In genomic region chr17:948284-948852, GRCh38 we compare ENCODE assay signal across 15 cellular contexts. TPM values are rescaled to one million over a fixed set of nuclear protein-coding genes. Genes with fewer than 3 reads are reported as not detected.
A peak's percentile ranks its signal among the peaks of the same experiment; 100 is the strongest.
DNase-seq lines count a peak whose midpoint lies in the region; ATAC-seq and TF ChIP-seq lines count a peak whose summit lies in the region.
"Had no signal": no experiment of that assay in that cellular context is flagged by ENCODE, and none has a peak within 500 bp of the region (broad histone marks: within the 10 kb centered on the region; RNA-seq: fewer than 3 reads in every experiment).

No MANE protein-coding gene starts in this region.

- TF ChIP-seq CTCF in osteocyte (IDR thresholded peaks at IDR 0.05) (no peak), endothelial cell (IDR thresholded peaks at IDR 0.05; ENCODE audit: unreplicated experiment) (no peak)

- H3K4me3 Mint-ChIP-seq in osteocyte (ENCODE audit: unreplicated experiment) (peak overlapping the region; percentile 4), endothelial cell (ENCODE audit: unreplicated experiment) (no peak overlapping the region)
- H3K4me3 Mint-ChIP-seq: activated CD8-positive, alpha-beta memory T cell treated with anti-CD3 and anti-CD28 coated beads, Interleukin-2, amount 10 ng/mL, durations not matched to agents 7 days and 5 days; activated naive CD4-positive, alpha-beta T cell treated with anti-CD3 and anti-CD28 coated beads, Interleukin-2, amount 10 ng/mL, durations not matched to agents 7 days and 5 days; CD14-positive monocyte; naive thymus-derived CD4-positive, alpha-beta T cell had no signal

- ATAC-seq in activated naive CD4-positive, alpha-beta T cell treated with anti-CD3 and anti-CD28 coated beads, Interleukin-2, amount 50 U/mL, for 72 hours = no peak
- ATAC-seq: activated CD8-positive, alpha-beta memory T cell treated with anti-CD3 and anti-CD28 coated beads, Interleukin-2, amount 10 ng/mL, durations not matched to agents 7 days and 5 days; HCT116; naive thymus-derived CD4-positive, alpha-beta T cell had no signal

- H3K27ac Mint-ChIP-seq in osteocyte (ENCODE audit: unreplicated experiment) (peak overlapping the region; percentile 91), endothelial cell (ENCODE audit: unreplicated experiment) (no peak overlapping the region)
- H3K27ac Mint-ChIP-seq in activated naive CD4-positive, alpha-beta T cell treated with anti-CD3 and anti-CD28 coated beads, Interleukin-2, amount 50 U/mL, for 72 hours = no peak overlapping the region
- H3K27ac Mint-ChIP-seq: activated CD8-positive, alpha-beta memory T cell treated with anti-CD3 and anti-CD28 coated beads, Interleukin-2, amount 10 ng/mL, durations not matched to agents 7 days and 5 days; activated naive CD4-positive, alpha-beta T cell treated with anti-CD3 and anti-CD28 coated beads, Interleukin-2, amount 10 ng/mL, durations not matched to agents 7 days and 5 days; CD14-positive monocyte; naive thymus-derived CD4-positive, alpha-beta T cell had no signal

- H3K36me3 Mint-ChIP-seq in osteocyte (ENCODE audit: unreplicated experiment) (peaks cover 7% of the 10 kb centered on the region), endothelial cell (ENCODE audit: low read depth, unreplicated experiment) (no peaks in the 10 kb centered on the region)
- no peaks in the 10 kb centered on the region for H3K36me3 Mint-ChIP-seq in activated naive CD4-positive, alpha-beta T cell treated with anti-CD3 and anti-CD28 coated beads, Interleukin-2, amount 50 U/mL, for 72 hours
- H3K36me3 Mint-ChIP-seq: activated CD8-positive, alpha-beta memory T cell treated with anti-CD3 and anti-CD28 coated beads, Interleukin-2, amount 10 ng/mL, durations not matched to agents 7 days and 5 days; activated naive CD4-positive, alpha-beta T cell treated with anti-CD3 and anti-CD28 coated beads, Interleukin-2, amount 10 ng/mL, durations not matched to agents 7 days and 5 days; CD14-positive monocyte; naive thymus-derived CD4-positive, alpha-beta T cell had no signal

- H3K4me1 Mint-ChIP-seq in osteocyte (ENCODE audit: unreplicated experiment) (peaks cover 46% of the 10 kb centered on the region), endothelial cell (ENCODE audit: unreplicated experiment) (peaks cover 16% of the 10 kb centered on the region)
- H3K4me1 Mint-ChIP-seq: activated naive CD4-positive, alpha-beta T cell treated with anti-CD3 and anti-CD28 coated beads, Interleukin-2, amount 10 ng/mL, durations not matched to agents 7 days and 5 days had no signal

- H3K9me3 Mint-ChIP-seq in osteocyte (ENCODE audit: unreplicated experiment) (no peaks in the 10 kb centered on the region), endothelial cell (ENCODE audit: unreplicated experiment) (no peaks in the 10 kb centered on the region)
- no peaks in the 10 kb centered on the region for H3K9me3 Mint-ChIP-seq in activated naive CD4-positive, alpha-beta T cell treated with anti-CD3 and anti-CD28 coated beads, Interleukin-2, amount 50 U/mL, for 72 hours
- H3K9me3 Mint-ChIP-seq: activated naive CD4-positive, alpha-beta T cell treated with anti-CD3 and anti-CD28 coated beads, Interleukin-2, amount 10 ng/mL, durations not matched to agents 7 days and 5 days; naive thymus-derived CD4-positive, alpha-beta T cell had no signal

- no peak overlapping the region for H3K4me3 ChIP-seq in MG63

- H3K36me3 ChIP-seq in MG63 = peaks cover 3% of the 10 kb centered on the region

- no peaks in the 10 kb centered on the region for H3K27me3 Mint-ChIP-seq in osteocyte (ENCODE audit: unreplicated experiment)
- peaks cover 1% of the 10 kb centered on the region for H3K27me3 Mint-ChIP-seq in endothelial cell (ENCODE audit: unreplicated experiment)

- no peak for TF ChIP-seq POLR2A in erythroblast (IDR thresholded peaks at IDR 0.05; ENCODE audit: low read length)

- DNase-seq in D341Med (ENCODE audit: low spot score) = peak; percentile 54
- DNase-seq in MG63 = peak; percentile 50
- DNase-seq in fibroblast of gingiva (ENCODE audit: low read depth) = peak; percentile 50
- peak; percentile 89 for DNase-seq in osteocyte (ENCODE audit: extremely low spot score, unreplicated experiment)
- DNase-seq in activated naive CD4-positive, alpha-beta T cell treated with anti-CD3 and anti-CD28 coated beads, Interleukin-2, amount 50 U/mL, for 72 hours (ENCODE audit: low spot score in 2 of 2) = no peak
- DNase-seq in stimulated activated naive CD4-positive, alpha-beta T cell treated with Interleukin-2 at 50 U/mL for 16 hours (lab: John Stamatoyannopoulos, UW) = no peak
- no peak for DNase-seq in endothelial cell (ENCODE audit: low spot score)
- DNase-seq in erythroblast (lab: John Stamatoyannopoulos, UW) = no peak
- DNase-seq: activated CD8-positive, alpha-beta memory T cell treated with anti-CD3 and anti-CD28 coated beads, Interleukin-2, amount 10 ng/mL, durations not matched to agents 7 days and 5 days; activated naive CD4-positive, alpha-beta T cell treated with anti-CD3 and anti-CD28 coated beads, Interleukin-2, amount 10 ng/mL, durations not matched to agents 7 days and 5 days; naive thymus-derived CD4-positive, alpha-beta T cell; NCI-H1105 treated with DMSO at 0.1 percent for 48 hours; small intestine had no signal

- H3K9me3 ChIP-seq in MG63 = no peaks in the 10 kb centered on the region

- no peaks in the 10 kb centered on the region for H3K27me3 ChIP-seq in MG63

RNA-seq across cellular contexts. Expression of gene NXN, which starts 31.2 kb away (rescaled TPM):
- total RNA-seq in MG63 (2014; rRNA removed; shearing (Covaris generic); ENCODE audit: low replicate concordance) = 95.7 and 100 TPM in 2 replicates
- total RNA-seq in osteocyte (123 and 131 TPM in 2 replicates), endothelial cell (ENCODE audit: unreplicated experiment) (53.9 TPM)
- total RNA-seq in activated naive CD4-positive, alpha-beta T cell treated with anti-CD3 and anti-CD28 coated beads, Interleukin-2, amount 50 U/mL, for 72 hours = under 1 TPM; 0.39 to 0.80 TPM

RNA-seq across cellular contexts. Expression of gene TIMM22, which starts 48.6 kb away (rescaled TPM):
- 16.0 and 22.8 TPM in 2 replicates for total RNA-seq in MG63 (2014; rRNA removed; shearing (Covaris generic); ENCODE audit: low replicate concordance)
- total RNA-seq in osteocyte (12.6 and 12.8 TPM in 2 replicates), endothelial cell (ENCODE audit: unreplicated experiment) (17.1 TPM)
- 10 to 100 TPM in 1 of 2 donors, 1 to 10 TPM in 1; 2.4 to 10.0 TPM for total RNA-seq in activated naive CD4-positive, alpha-beta T cell treated with anti-CD3 and anti-CD28 coated beads, Interleukin-2, amount 50 U/mL, for 72 hours

Comparison
In these comparisons a context has a peak if more than half of its experiments do, and no peak if none do; other contexts are left out.
1. DNase-seq: peak in D341Med (single experiment), MG63 (single experiment), fibroblast of gingiva (single experiment) and osteocyte (single experiment); none in activated naive CD4-positive, alpha-beta T cell treated with anti-CD3 and anti-CD28 coated beads, Interleukin-2, amount 50 U/mL, for 72 hours (0 of 2), stimulated activated naive CD4-positive, alpha-beta T cell treated with Interleukin-2 at 50 U/mL for 16 hours (single experiment), endothelial cell (single experiment) and erythroblast (0 of 2).
2. RNA of gene NXN, which starts 31.2 kb away (total RNA-seq): 123 to 131 TPM in osteocyte, 95.7 to 100 TPM in MG63 and 53.9 TPM in endothelial cell (single experiment); 0.39 to 0.80 TPM in activated naive CD4-positive, alpha-beta T cell treated with anti-CD3 and anti-CD28 coated beads, Interleukin-2, amount 50 U/mL, for 72 hours; every median in the first group is over 10 times any median in the second.